Comparison of ENCODE assay signal across 12 cellular contexts in the genomic region with DNA sequence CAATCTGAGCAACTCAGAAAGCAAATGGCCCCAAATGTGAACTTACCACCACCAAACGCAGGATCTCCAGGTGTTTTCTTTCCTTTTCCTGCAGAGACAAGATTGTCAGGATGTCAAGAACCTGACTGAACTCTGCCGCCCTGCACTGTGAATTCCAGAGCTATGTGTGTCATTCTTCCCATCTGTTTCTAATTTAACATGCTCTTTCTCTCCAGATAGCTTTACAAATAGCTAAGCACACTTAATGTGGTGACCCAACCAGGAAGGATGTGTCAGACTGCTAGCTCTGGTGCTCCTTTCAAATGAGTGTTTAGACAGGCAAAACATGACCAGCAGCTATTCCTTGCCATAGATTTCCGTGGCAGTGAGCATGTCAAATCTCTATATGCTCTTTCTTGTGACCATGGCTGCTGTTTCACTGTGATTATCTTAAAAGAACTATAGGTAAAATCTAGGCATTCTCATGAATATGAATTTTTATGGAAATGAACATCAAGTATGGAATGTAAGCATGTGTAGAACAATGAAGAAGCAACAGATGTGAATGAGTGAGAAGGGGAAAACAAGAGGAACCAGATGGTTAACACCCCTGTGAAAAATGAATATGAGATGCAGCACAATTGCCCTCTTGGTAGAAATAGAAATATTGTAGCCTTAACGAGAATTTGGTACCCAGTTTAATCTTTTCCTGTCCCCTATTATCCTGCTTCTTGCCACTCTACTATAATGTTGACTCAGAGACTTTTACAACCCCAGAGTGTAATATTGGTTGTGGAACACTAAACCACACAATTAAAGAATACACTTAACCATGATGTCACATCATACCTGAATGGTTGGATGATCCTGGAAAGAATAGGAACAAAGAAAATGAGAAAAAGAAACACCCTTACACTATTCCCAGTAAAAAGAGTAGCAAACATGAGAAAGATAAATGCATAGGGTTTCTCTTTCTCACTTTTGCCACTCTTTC.
A peak's percentile ranks its signal among the peaks of the same experiment; 100 is the strongest.
DNase-seq lines count a peak whose midpoint lies in the region; ATAC-seq and TF ChIP-seq lines count a peak whose summit lies in the region.
"Had no signal": no experiment of that assay in that cellular context is flagged by ENCODE, and none has a peak within 500 bp of the region (broad histone marks: within the 10 kb centered on the region; RNA-seq: fewer than 3 reads in every experiment).

No MANE protein-coding gene starts in this region.

- intact Hi-C loops in gastrocnemius medialis (cut with DNase I; ENCODE audit: low total_unique reads) = no loop called here
- intact Hi-C loops in body of pancreas (cut with DNase I) = no loop called here

- CTCF ChIA-PET in AG04450 (lab: Charles Lee) = no interaction called here

- DNase-seq in AG04450 (ENCODE audit: low read depth, low spot score) (peak; percentile 90), HT1080 (ENCODE audit: low read depth) (peak; percentile 94), brain microvascular endothelial cell (peak; percentile 90), islet precursor cell (peak; percentile 89), gastrocnemius medialis (no peak), body of pancreas (no peak), HAP-1 (ENCODE audit: low spot score in 2 of 2) (no peak)
- DNase-seq: activated CD4-positive, alpha-beta T cell treated with anti-CD3 and anti-CD28 coated beads, Interleukin-2, amount 10 ng/mL, durations not matched to agents 7 days and 5 days; CD4-positive, CD25-positive, alpha-beta regulatory T cell; NCI-H1436 treated with DMSO at 0.1 percent for 48 hours had no signal

- H3K27ac ChIP-seq in AG04450 (ENCODE audit: low read depth, low read length) = peak overlapping the region; percentile 23
- peak overlapping the region; percentile 31 for H3K27ac ChIP-seq in brain microvascular endothelial cell
- H3K27ac ChIP-seq in gastrocnemius medialis = no peak overlapping the region
- H3K27ac ChIP-seq in body of pancreas = no peak overlapping the region

- WGBS in body of pancreas, 2 donors = 31 to 36% methylated on average over 4 of the region's 4 CpGs

- TF ChIP-seq POLR2A in gastrocnemius medialis (IDR thresholded peaks at IDR 0.05) (no peak), body of pancreas (IDR thresholded peaks at IDR 0.05) (no peak)

- TF ChIP-seq CTCF in AG04450 (IDR thresholded peaks at IDR 0.05; ENCODE audit: low read depth, low read length) (no peak), brain microvascular endothelial cell (IDR thresholded peaks at IDR 0.05; ENCODE audit: low read depth, low read length, missing control alignments) (no peak), gastrocnemius medialis (IDR thresholded peaks at IDR 0.05 in 4 of 5, conservative IDR thresholded peaks at IDR 0.05 in 1 of 5) (no peak), body of pancreas (IDR thresholded peaks at IDR 0.05) (no peak)

- H3K36me3 ChIP-seq in brain microvascular endothelial cell (replicated peaks) (no peaks in the 10 kb centered on the region), gastrocnemius medialis (no peaks in the 10 kb centered on the region), body of pancreas (replicated peaks in 1 of 2; ENCODE audit: insufficient read depth in 1 of 2, low read depth in 2 of 2) (no peaks in the 10 kb centered on the region), HAP-1 (replicated peaks) (no peaks in the 10 kb centered on the region)

- H3K27me3 ChIP-seq in AG04450 (ENCODE audit: control insufficient read depth, insufficient read depth, low read length) = no peaks in the 10 kb centered on the region
- H3K27me3 ChIP-seq in brain microvascular endothelial cell (replicated peaks) = no peaks in the 10 kb centered on the region
- no peaks in the 10 kb centered on the region for H3K27me3 ChIP-seq in gastrocnemius medialis
- no peaks in the 10 kb centered on the region for H3K27me3 ChIP-seq in body of pancreas
- peaks cover 3% of the 10 kb centered on the region; the same call in 1 of the 2 replicates for H3K27me3 ChIP-seq in HAP-1 (ENCODE audit: low read depth)

- POLR2A ChIA-PET in AG04450 (lab: Yijun Ruan, JAX) = interaction anchor here (0.5 kb wide), 1 partner anchor 542 kb away, joined by 3 read pairs; no protein-coding TSS in a partner anchor

- no peaks in the 10 kb centered on the region for H3K4me1 ChIP-seq in gastrocnemius medialis
- no peaks in the 10 kb centered on the region for H3K4me1 ChIP-seq in body of pancreas
- no peaks in the 10 kb centered on the region; the same call in 1 of the 2 replicates for H3K4me1 ChIP-seq in HAP-1

- in situ Hi-C loops in brain microvascular endothelial cell (cut with HindIII; ENCODE audit: low pct_ligation_motif_present, low sequenced_read_pairs) = no loop called here
- in situ Hi-C loops in gastrocnemius medialis (cut with MboI; ENCODE audit: low sequenced_read_pairs in 4 of 4) = no loop called here
- in situ Hi-C loops in HAP-1 (cut with MboI; ENCODE audit: low sequenced_read_pairs) = no loop called here

- no peaks in the 10 kb centered on the region for H3K9me3 ChIP-seq in AG04450 (ENCODE audit: control insufficient read depth, insufficient read depth, low read length)
- no peaks in the 10 kb centered on the region for H3K9me3 ChIP-seq in gastrocnemius medialis
- no peaks in the 10 kb centered on the region for H3K9me3 ChIP-seq in body of pancreas
- H3K9me3 ChIP-seq in HAP-1 = no peaks in the 10 kb centered on the region

- ATAC-seq in gastrocnemius medialis (no peak), GM18870 (IDR thresholded peaks at IDR 0.05; ENCODE audit: unreplicated experiment) (no peak), body of pancreas (no peak)
- ATAC-seq: activated naive CD4-positive, alpha-beta T cell treated with anti-CD3 and anti-CD28 coated beads, Interleukin-2, amount 50 U/mL, for 72 hours had no signal

- H3K4me3 ChIP-seq in AG04450 (ENCODE audit: low read depth, low read length) (no peak overlapping the region), brain microvascular endothelial cell (ENCODE audit: low read depth, low read length) (no peak overlapping the region), gastrocnemius medialis (no peak overlapping the region), body of pancreas (no peak overlapping the region), HAP-1 (no peak overlapping the region)

Comparison
In these comparisons a context has a peak if more than half of its experiments do, and no peak if none do; other contexts are left out.
1. DNase-seq: peak in AG04450 (single experiment), HT1080 (single experiment), brain microvascular endothelial cell (single experiment) and islet precursor cell (single experiment); none in gastrocnemius medialis (0 of 2), body of pancreas (0 of 4) and HAP-1 (0 of 2).
2. H3K27ac ChIP-seq: peak in AG04450 (single experiment) and brain microvascular endothelial cell (single experiment); none in gastrocnemius medialis (0 of 4) and body of pancreas (0 of 4).